In genomic region chr9:136400038-136400834, GRCh38 we compare ENCODE assay signal across 8 cellular contexts. TPM values are rescaled to one million over a fixed set of nuclear protein-coding genes. Genes with fewer than 3 reads are reported as not detected.
DNase-seq lines count a peak whose midpoint lies in the region; ATAC-seq and TF ChIP-seq lines count a peak whose summit lies in the region.

Gene SNAPC4 (minus strand): TSS chr9:136400170. CDS start chr9:136398428, 1,742 bp downstream.

- H3K9me3 Mint-ChIP-seq in neural crest cell = no peaks in the 10 kb centered on the region
- no peaks in the 10 kb centered on the region for H3K9me3 Mint-ChIP-seq in stimulated activated naive CD8-positive, alpha-beta T cell treated with anti-CD3 and anti-CD28 coated beads, Interleukin-15, amount 100 ng/mL, for 72 hours

- ATAC-seq in GM21723 (IDR thresholded peaks at IDR 0.05; ENCODE audit: unreplicated experiment) (peak; percentile 64), foreskin keratinocyte (peak; percentile 81)
- peak; percentile 71 for ATAC-seq in stimulated activated naive CD8-positive, alpha-beta T cell treated with anti-CD3 and anti-CD28 coated beads, Interleukin-15, amount 100 ng/mL, for 72 hours

- H3K27ac Mint-ChIP-seq in neural crest cell (ENCODE audit: unreplicated experiment) = peak within 1 kb of the TSS; percentile 87
- H3K27ac Mint-ChIP-seq in stimulated activated naive CD8-positive, alpha-beta T cell treated with anti-CD3 and anti-CD28 coated beads, Interleukin-15, amount 100 ng/mL, for 72 hours = peak within 1 kb of the TSS; percentile 87 to 88

- H3K27me3 ChIP-seq in foreskin keratinocyte = no peaks in the 10 kb centered on the region

- no peaks in the 10 kb centered on the region for H3K27me3 Mint-ChIP-seq in neural crest cell (ENCODE audit: low read depth)
- no peaks in the 10 kb centered on the region for H3K27me3 Mint-ChIP-seq in stimulated activated naive CD8-positive, alpha-beta T cell treated with anti-CD3 and anti-CD28 coated beads, Interleukin-15, amount 100 ng/mL, for 72 hours

- H3K36me3 Mint-ChIP-seq in neural crest cell (ENCODE audit: low read depth) = no peaks in the 10 kb centered on the region

- peak within 1 kb of the TSS; percentile 91 for H3K4me3 Mint-ChIP-seq in neural crest cell
- peak within 1 kb of the TSS; percentile 91 to 93 for H3K4me3 Mint-ChIP-seq in stimulated activated naive CD8-positive, alpha-beta T cell treated with anti-CD3 and anti-CD28 coated beads, Interleukin-15, amount 100 ng/mL, for 72 hours

- H3K27ac ChIP-seq in foreskin keratinocyte = peak within 1 kb of the TSS; percentile 36

- peaks cover 8% of the 10 kb centered on the region for H3K4me1 Mint-ChIP-seq in neural crest cell
- peaks cover 71% of the 10 kb centered on the region for H3K4me1 Mint-ChIP-seq in stimulated activated naive CD8-positive, alpha-beta T cell treated with anti-CD3 and anti-CD28 coated beads, Interleukin-15, amount 100 ng/mL, for 72 hours

- TF ChIP-seq CTCF in foreskin keratinocyte (conservative IDR thresholded peaks at IDR 0.05) (peak; percentile 98), neural crest cell (conservative IDR thresholded peaks at IDR 0.05) (peak; percentile 95)

- H3K4me1 ChIP-seq in foreskin keratinocyte = no peaks in the 10 kb centered on the region

- DNase-seq in DMS53 (lab: John Stamatoyannopoulos, UW) (peak; percentile 95), LHCN-M2 (ENCODE audit: low read depth) (peak; percentile 79), SHP77 (lab: John Stamatoyannopoulos, UW) (peak; percentile 78 to 80), foreskin keratinocyte (peak; percentile 39 to 52), neural crest cell (ENCODE audit: low read depth, low spot score) (peak; percentile 93)
- DNase-seq in activated effector memory CD4-positive, alpha-beta T cell treated with Interleukin-2 at 50 U/mL for 16 hours = peak; percentile 79
- DNase-seq in stimulated activated naive CD8-positive, alpha-beta T cell treated with anti-CD3 and anti-CD28 coated beads, Interleukin-15, amount 100 ng/mL, for 72 hours = peak; percentile 88

RNA-seq across cellular contexts. Expression of gene SNAPC4, which starts in this region (rescaled TPM):
- total RNA-seq in LHCN-M2 (2014; rRNA removed) (9.2 and 9.4 TPM in 2 replicates), foreskin keratinocyte (8.5 and 9.6 TPM in 2 replicates), neural crest cell (18.2 and 19.0 TPM in 2 replicates)
- 4.0 TPM for polyA plus RNA-seq in LHCN-M2 (2012)
- 5.8 and 6.5 TPM in 2 replicates for polyA plus RNA-seq in foreskin keratinocyte

Comparison
In these comparisons a context has a peak if more than half of its experiments do, and no peak if none do; other contexts are left out.
1. Peak in every context shown above with its lines: DNase-seq, ATAC-seq and H3K27ac ChIP-seq.